ENCODE assay signal across 15 cellular contexts in genomic region chr4:119268466-119268865, GRCh38. TPM values are rescaled to one million over a fixed set of nuclear protein-coding genes. Genes with fewer than 3 reads are reported as not detected.
DNase-seq lines count a peak whose midpoint lies in the region; ATAC-seq and TF ChIP-seq lines count a peak whose summit lies in the region.
"Had no signal": no experiment of that assay in that cellular context is flagged by ENCODE, and none has a peak within 500 bp of the region (broad histone marks: within the 10 kb centered on the region; RNA-seq: fewer than 3 reads in every experiment).

No MANE protein-coding gene starts in this region.

- no peaks in the 10 kb centered on the region for H3K79me2 ChIP-seq in SK-N-SH (ENCODE audit: insufficient read depth)

- H3K9ac ChIP-seq in SK-N-SH (no peak overlapping the region), adipocyte (ENCODE audit: low read length) (peak overlapping the region; percentile 15)

- H3K4me1 ChIP-seq in SK-N-SH (ENCODE audit: control insufficient read depth in 1 of 2, insufficient read depth in 2 of 2, low read depth in 1 of 2, low read length in 1 of 2), result peaks cover 0 to 2% of the 10 kb centered on the region in 2 experiments; a peak in 1 of 4 replicates
- H3K4me1 ChIP-seq in adipocyte (ENCODE audit: control insufficient read depth, insufficient read depth, low read length), result peaks cover 8% of the 10 kb centered on the region

- no peaks in the 10 kb centered on the region for H3K9me3 ChIP-seq in SK-N-SH
- no peaks in the 10 kb centered on the region for H3K9me3 ChIP-seq in adipocyte (ENCODE audit: control insufficient read depth, low read length)

- WGBS in SK-N-SH (ENCODE audit: low lambda C conversion rate), result 82% methylated on average over 3 of the region's 3 CpGs

- POLR2A ChIA-PET in SK-N-SH (lab: Yijun Ruan, JAX), result no interaction called here

- TF ChIP-seq CTCF in SK-N-SH (IDR thresholded peaks at IDR 0.05), result no peak

- ATAC-seq in SK-N-SH treated with all-trans-retinoic acid at 6 μM for 48 hours, result no peak
- ATAC-seq in left cardiac atrium, result no peak

- TF ChIP-seq EP300 in SK-N-SH (IDR thresholded peaks at IDR 0.05; ENCODE audit: borderline replicate concordance in 1 of 2, low read depth in 1 of 2, low read length in 1 of 2), result no peak

- CTCF ChIA-PET in SK-N-SH (lab: Yijun Ruan, JAX), result no interaction called here

- no peaks in the 10 kb centered on the region for H3K27me3 ChIP-seq in SK-N-SH (ENCODE audit: insufficient read depth)
- no peaks in the 10 kb centered on the region for H3K27me3 ChIP-seq in adipocyte (replicated peaks; ENCODE audit: control insufficient read depth, insufficient read depth, low read length)

- H3K4me3 ChIP-seq in SK-N-SH (ENCODE audit: low read depth in 2 of 2, low read length in 1 of 2), result no peak overlapping the region
- H3K4me3 ChIP-seq in adipocyte (ENCODE audit: low read length), result no peak overlapping the region
- H3K4me3 ChIP-seq: PC-9, SK-N-MC had no signal

- no peak overlapping the region for H2AFZ ChIP-seq in SK-N-SH (ENCODE audit: low read depth)
- H2AFZ ChIP-seq: PC-9 had no signal

- H4K20me1 ChIP-seq in SK-N-SH (ENCODE audit: insufficient read depth), result no peaks in the 10 kb centered on the region

- H3F3A ChIP-seq in SK-N-SH (replicated peaks; ENCODE audit: insufficient read depth), result peaks cover 10% of the 10 kb centered on the region

- TF ChIP-seq RAD21 in SK-N-SH (IDR thresholded peaks at IDR 0.05; ENCODE audit: low read length), result no peak

- H3K27ac ChIP-seq in SK-N-SH (ENCODE audit: low read depth in 2 of 2, low read length in 1 of 2), result no peak overlapping the region; a peak in 1 of 4 replicates
- H3K27ac ChIP-seq in substantia nigra (ENCODE audit: low read depth, low read length, poor library complexity, severe bottlenecking), result no peak overlapping the region
- H3K27ac ChIP-seq: PC-9, SK-N-MC had no signal

- H3K36me3 ChIP-seq in SK-N-SH (replicated peaks in 1 of 2; ENCODE audit: control insufficient read depth in 1 of 2, insufficient read depth in 2 of 2, low read length in 1 of 2) (peaks cover 41 to 63% of the 10 kb centered on the region in 2 experiments), adipocyte (ENCODE audit: control insufficient read depth, insufficient read depth, low read length, severe bottlenecking) (peaks cover 96% of the 10 kb centered on the region)

- intact Hi-C loops in left cardiac atrium (cut with DNase I), result no loop called here

- peak; percentile 26 for DNase-seq in SK-N-SH
- DNase-seq in adipocyte (ENCODE audit: low read depth), result peak; percentile 61
- peak; percentile 21 for DNase-seq in fibroblast of peridontal ligament (ENCODE audit: extremely low read depth)
- DNase-seq in substantia nigra (lab: John Stamatoyannopoulos, UW), result no peak
- DNase-seq in HuH-7 (ENCODE audit: low spot score), result no peak
- no peak for DNase-seq in left cardiac atrium
- no peak for DNase-seq in effector CD4-positive, alpha-beta T cell
- DNase-seq: CD4-positive, CD25-positive, alpha-beta regulatory T cell; DMS79 treated with DMSO at 0.1 percent for 48 hours; GF-D8; NCI-H1436 treated with DMSO at 0.1 percent for 48 hours; PC-9 had no signal

- H3K4me2 ChIP-seq in SK-N-SH, result no peak overlapping the region
- H3K4me2 ChIP-seq: PC-9 had no signal

- no peaks in the 10 kb centered on the region for H3K9me2 ChIP-seq in SK-N-SH

TF ChIP-seq in SK-N-SH, 30 proteins besides CTCF, POLR2A, EP300 and RAD21:
- no peak for TF ChIP-seq TAF1 (IDR thresholded peaks at IDR 0.05; ENCODE audit: borderline replicate concordance, low read depth, low read length)
- TF ChIP-seq, protein P1, sequence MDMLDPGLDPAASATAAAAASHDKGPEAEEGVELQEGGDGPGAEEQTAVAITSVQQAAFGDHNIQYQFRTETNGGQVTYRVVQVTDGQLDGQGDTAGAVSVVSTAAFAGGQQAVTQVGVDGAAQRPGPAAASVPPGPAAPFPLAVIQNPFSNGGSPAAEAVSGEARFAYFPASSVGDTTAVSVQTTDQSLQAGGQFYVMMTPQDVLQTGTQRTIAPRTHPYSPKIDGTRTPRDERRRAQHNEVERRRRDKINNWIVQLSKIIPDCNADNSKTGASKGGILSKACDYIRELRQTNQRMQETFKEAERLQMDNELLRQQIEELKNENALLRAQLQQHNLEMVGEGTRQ (IDR thresholded peaks at IDR 0.05; ENCODE audit: borderline replicate concordance, low read depth, low read length), result no peak
- peak; percentile 49; the same call in 1 of the 2 replicates for TF ChIP-seq RCOR1 (IDR thresholded peaks at IDR 0.05; ENCODE audit: low read length)

TF ChIP-seq in SK-N-SH treated with all-trans-retinoic acid at 6 μM for 48 hours, 23 proteins besides CTCF, POLR2A, EP300 and RAD21:
- TF ChIP-seq CSDC2 (CRISPR knock-in tag; IDR thresholded peaks at IDR 0.05) (no peak), ESRRG (CRISPR knock-in tag; IDR thresholded peaks at IDR 0.05) (no peak), PPARA (CRISPR knock-in tag; IDR thresholded peaks at IDR 0.05; ENCODE audit: borderline replicate concordance) (no peak), TSHZ2 (CRISPR knock-in tag; IDR thresholded peaks at IDR 0.05) (no peak), ARNTL (CRISPR knock-in tag; IDR thresholded peaks at IDR 0.05; ENCODE audit: borderline replicate concordance, low read depth) (no peak), SNAI2 (CRISPR knock-in tag; IDR thresholded peaks at IDR 0.05) (no peak)
TF ChIP-seq in SK-N-SH treated with all-trans-retinoic acid at 6 μM for 48 hours: peak in this region for 0.

RNA-seq across cellular contexts. Expression of gene FABP2, which starts 53.5 kb away (rescaled TPM):
- not detected in 2 replicates for polyA plus RNA-seq in SK-N-SH (2012; rRNA removed)
- 0.01 TPM in 1 of 2 replicates, not detected in the other for polyA plus RNA-seq in SK-N-SH (2012; cell fraction: cytosol; rRNA removed)
- not detected in 2 replicates for polyA plus RNA-seq in SK-N-SH (2012; cell fraction: nucleus; rRNA removed)
- total RNA-seq in left cardiac atrium, result not detected
- total RNA-seq: CD4-positive, CD25-positive, alpha-beta regulatory T cell; H4; PC-9 had no signal
- polyA plus RNA-seq: CD4-positive, CD25-positive, alpha-beta regulatory T cell had no signal

RNA-seq across cellular contexts. Expression of gene USP53, which starts 56.0 kb away (rescaled TPM):
- polyA plus RNA-seq in SK-N-SH (2012; rRNA removed), result 8.1 and 14.9 TPM in 2 replicates
- 11.9 and 14.9 TPM in 2 replicates for polyA plus RNA-seq in SK-N-SH (2012; cell fraction: cytosol; rRNA removed)
- polyA plus RNA-seq in SK-N-SH (2012; cell fraction: nucleus; rRNA removed), result 14.0 and 32.6 TPM in 2 replicates
- total RNA-seq in left cardiac atrium, result 10 to 100 TPM; 36.1 to 43.0 TPM

Comparison
In these comparisons a context has a peak if more than half of its experiments do, and no peak if none do; other contexts are left out.
1. DNase-seq: peak in SK-N-SH (single experiment), adipocyte (single experiment) and fibroblast of peridontal ligament (single experiment); none in substantia nigra (0 of 49), HuH-7 (single experiment), left cardiac atrium (single experiment) and effector CD4-positive, alpha-beta T cell (single experiment).